In the genomic region with DNA sequence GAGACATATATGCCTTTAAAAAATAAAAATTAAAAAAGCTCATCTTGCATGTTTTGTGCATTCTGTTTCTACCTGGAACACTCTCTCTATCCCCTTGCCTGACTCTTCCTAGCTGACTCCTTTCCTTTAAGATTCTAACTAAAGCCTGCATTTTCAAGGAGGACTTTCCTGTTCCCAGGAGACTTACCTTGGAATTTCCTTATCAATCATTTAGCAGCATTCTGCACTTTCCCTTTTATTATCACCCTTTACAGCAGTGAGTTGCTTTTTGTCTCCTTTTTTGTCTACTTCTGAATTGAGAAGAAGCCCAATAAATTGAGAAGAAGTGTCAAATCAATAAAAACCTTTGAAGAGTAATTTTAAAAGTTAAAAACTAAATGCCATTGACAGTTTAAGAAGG, we compare ENCODE assay signal across 18 cellular contexts.
"Had no signal": no experiment of that assay in that cellular context is flagged by ENCODE, and none has a peak within 500 bp of the region (broad histone marks: within the 10 kb centered on the region; RNA-seq: fewer than 3 reads in every experiment).

No MANE protein-coding gene starts in this region.

- H3K4me3 ChIP-seq: thoracic aorta, vagina had no signal

- H3K36me3 ChIP-seq: brain microvascular endothelial cell, thoracic aorta, vagina had no signal

- DNase-seq: activated gamma-delta T cell treated with Interleukin-2 at 50 U/mL for 16 hours; activated T-cell treated with anti-CD3 and anti-CD28 coated beads, Interleukin-2, amount 50 U/mL, for 1 hour; aorta; brain microvascular endothelial cell; central memory CD4-positive, alpha-beta T cell; effector CD8-positive, alpha-beta T cell; kidney; naive B cell; stimulated activated CD4-positive, alpha-beta T cell treated with anti-CD3 and anti-CD28 coated beads, Interleukin-2, amount 100 ng/mL, for 48 hours; stimulated activated CD8-positive, alpha-beta memory T cell treated with anti-CD3 and anti-CD28 coated beads, Interleukin-4, amount 100 ng/mL, for 48 hours; stimulated activated naive CD4-positive, alpha-beta T cell had no signal

- H3K4me3 Mint-ChIP-seq: activated naive CD4-positive, alpha-beta T cell treated with anti-CD3 and anti-CD28 coated beads, Interleukin-2, amount 50 U/mL, for 24 hours; memory B cell; naive B cell; neural crest cell; type B pancreatic cell had no signal

- H3K9me3 Mint-ChIP-seq: activated naive CD4-positive, alpha-beta T cell treated with anti-CD3 and anti-CD28 coated beads, Interleukin-2, amount 50 U/mL, for 24 hours; memory B cell; naive B cell; neural crest cell; type B pancreatic cell had no signal

- H3K9me3 ChIP-seq: thoracic aorta, vagina had no signal

- FAIRE-seq: kidney had no signal

- H3K27me3 Mint-ChIP-seq: activated naive CD4-positive, alpha-beta T cell treated with anti-CD3 and anti-CD28 coated beads, Interleukin-2, amount 50 U/mL, for 24 hours; memory B cell; naive B cell; type B pancreatic cell had no signal

- H3K4me1 ChIP-seq: vagina had no signal

- H3K27me3 ChIP-seq: brain microvascular endothelial cell, foreskin keratinocyte, vagina had no signal

- H3K36me3 Mint-ChIP-seq: activated naive CD4-positive, alpha-beta T cell treated with anti-CD3 and anti-CD28 coated beads, Interleukin-2, amount 50 U/mL, for 24 hours; memory B cell; naive B cell; type B pancreatic cell had no signal

- H3K27ac ChIP-seq: brain microvascular endothelial cell, foreskin keratinocyte, thoracic aorta, vagina had no signal

- H3K27ac Mint-ChIP-seq: activated naive CD4-positive, alpha-beta T cell treated with anti-CD3 and anti-CD28 coated beads, Interleukin-2, amount 50 U/mL, for 24 hours; memory B cell; naive B cell; type B pancreatic cell had no signal

- H3K4me1 Mint-ChIP-seq: activated naive CD4-positive, alpha-beta T cell treated with anti-CD3 and anti-CD28 coated beads, Interleukin-2, amount 50 U/mL, for 24 hours; memory B cell; naive B cell had no signal
